ENCODE assay signal across 12 cellular contexts in genomic region chr2:174595415-174595814, GRCh38. TPM values are rescaled to one million over a fixed set of nuclear protein-coding genes. Genes with fewer than 3 reads are reported as not detected.
DNase-seq lines count a peak whose midpoint lies in the region; ATAC-seq and TF ChIP-seq lines count a peak whose summit lies in the region.
"Had no signal": no experiment of that assay in that cellular context is flagged by ENCODE, and none has a peak within 500 bp of the region (broad histone marks: within the 10 kb centered on the region; RNA-seq: fewer than 3 reads in every experiment).

No MANE protein-coding gene starts in this region.

- H3K9me3 Mint-ChIP-seq in activated CD8-positive, alpha-beta memory T cell treated with anti-CD3 and anti-CD28 coated beads, Interleukin-2, amount 10 ng/mL, durations not matched to agents 7 days and 5 days (ENCODE audit: low read depth) = no peaks in the 10 kb centered on the region

- H3K36me3 ChIP-seq in Peyer's patch (no peaks in the 10 kb centered on the region), suprapubic skin (no peaks in the 10 kb centered on the region)

- H3K4me3 ChIP-seq in Peyer's patch (peak overlapping the region; percentile 38 to 45 (median 40)), suprapubic skin (peak overlapping the region; percentile 27)

- H3K36me3 Mint-ChIP-seq in activated CD8-positive, alpha-beta memory T cell treated with anti-CD3 and anti-CD28 coated beads, Interleukin-2, amount 10 ng/mL, durations not matched to agents 7 days and 5 days = peaks cover 73% of the 10 kb centered on the region

- WGBS in suprapubic skin = 70% methylated on average over 3 of the region's 3 CpGs

- no peak for DNase-seq in activated CD8-positive, alpha-beta memory T cell treated with anti-CD3 and anti-CD28 coated beads, Interleukin-2, amount 10 ng/mL, durations not matched to agents 7 days and 5 days
- DNase-seq in activated CD8-positive, alpha-beta memory T cell treated with anti-CD3 and anti-CD28 coated beads for 24 hours = no peak
- DNase-seq in Peyer's patch (no peak), erythroblast (lab: John Stamatoyannopoulos, UW) (peak; percentile 9 to 29), suprapubic skin (ENCODE audit: low spot score in 2 of 2) (no peak), NCI-H1930 (lab: John Stamatoyannopoulos, UW) (no peak), NCI-H526 treated with DMSO at 0.1 percent for 48 hours (lab: John Stamatoyannopoulos, UW) (no peak)
- DNase-seq: ACHN; left cardiac atrium; stimulated activated CD4-positive, alpha-beta T cell treated with anti-CD3 and anti-CD28 coated beads, Interleukin-4, amount 100 ng/mL, for 1 hour had no signal

- no peak for ATAC-seq in activated CD8-positive, alpha-beta memory T cell treated with anti-CD3 and anti-CD28 coated beads, Interleukin-2, amount 10 ng/mL, durations not matched to agents 7 days and 5 days
- no peak for ATAC-seq in GM18907 (IDR thresholded peaks at IDR 0.05; ENCODE audit: unreplicated experiment)
- ATAC-seq: left cardiac atrium had no signal

- CTCF ChIA-PET in activated CD8-positive, alpha-beta memory T cell treated with anti-CD3 and anti-CD28 coated beads, Interleukin-2, amount 10 ng/mL, durations not matched to agents 7 days and 5 days (lab: Charles Lee) = interaction anchor here (0.9 to 5.8 kb wide), 9 partner anchors 8 to 102 kb away, joined by 3 to 70 read pairs (median 5); no protein-coding TSS in a partner anchor

- H3K27ac Mint-ChIP-seq in activated CD8-positive, alpha-beta memory T cell treated with anti-CD3 and anti-CD28 coated beads, Interleukin-2, amount 10 ng/mL, durations not matched to agents 7 days and 5 days = peak overlapping the region; percentile 95

- no peak for TF ChIP-seq CTCF in Peyer's patch (IDR thresholded peaks at IDR 0.05)
- TF ChIP-seq CTCF in suprapubic skin (IDR thresholded peaks at IDR 0.05) = no peak

- peak overlapping the region; percentile 91 for H3K4me3 Mint-ChIP-seq in activated CD8-positive, alpha-beta memory T cell treated with anti-CD3 and anti-CD28 coated beads, Interleukin-2, amount 10 ng/mL, durations not matched to agents 7 days and 5 days

- H3K4me1 ChIP-seq in Peyer's patch (peaks cover 0 to 23% (median 9%) of the 10 kb centered on the region in 4 donors), suprapubic skin (peaks cover 22% of the 10 kb centered on the region)

- no peaks in the 10 kb centered on the region for H3K27me3 Mint-ChIP-seq in activated CD8-positive, alpha-beta memory T cell treated with anti-CD3 and anti-CD28 coated beads, Interleukin-2, amount 10 ng/mL, durations not matched to agents 7 days and 5 days

- no peak for TF ChIP-seq POLR2A in Peyer's patch (IDR thresholded peaks at IDR 0.05)
- no peak for TF ChIP-seq POLR2A in erythroblast (IDR thresholded peaks at IDR 0.05; ENCODE audit: low read length)
- no peak for TF ChIP-seq POLR2A in suprapubic skin (IDR thresholded peaks at IDR 0.05)

- no peak for TF ChIP-seq EP300 in suprapubic skin (IDR thresholded peaks at IDR 0.05)

- H3K27me3 ChIP-seq in Peyer's patch (no peaks in the 10 kb centered on the region), suprapubic skin (no peaks in the 10 kb centered on the region)

- no peaks in the 10 kb centered on the region for H3K9me3 ChIP-seq in Peyer's patch
- H3K9me3 ChIP-seq in suprapubic skin = no peaks in the 10 kb centered on the region

- peaks cover 50% of the 10 kb centered on the region for H3K4me1 Mint-ChIP-seq in activated CD8-positive, alpha-beta memory T cell treated with anti-CD3 and anti-CD28 coated beads, Interleukin-2, amount 10 ng/mL, durations not matched to agents 7 days and 5 days

- peak overlapping the region; percentile 70 to 93 (median 83) for H3K27ac ChIP-seq in Peyer's patch
- H3K27ac ChIP-seq in suprapubic skin = peak overlapping the region; percentile 49
- H3K27ac ChIP-seq: epithelial cell of prostate had no signal

RNA-seq across cellular contexts. Expression of gene WIPF1, which starts 2.2 kb away (rescaled TPM):
- 100 to 1,000 TPM; 465 to 588 TPM for total RNA-seq in activated CD8-positive, alpha-beta memory T cell treated with anti-CD3 and anti-CD28 coated beads, Interleukin-2, amount 10 ng/mL, durations not matched to agents 7 days and 5 days
- total RNA-seq in Peyer's patch = 10 to 100 TPM in 3 of 4 donors, 1 to 10 TPM in 1; 7.4 to 81.7 (median 17.3) TPM
- total RNA-seq in suprapubic skin = 10 to 100 TPM in 1 of 4 donors, 1 to 10 TPM in 3; 4.8 to 21.8 (median 7.3) TPM

Comparison
In these comparisons a context has a peak if more than half of its experiments do, and no peak if none do; other contexts are left out.
1. DNase-seq: peak in erythroblast (2 of 2); none in activated CD8-positive, alpha-beta memory T cell treated with anti-CD3 and anti-CD28 coated beads, Interleukin-2, amount 10 ng/mL, durations not matched to agents 7 days and 5 days (single experiment), activated CD8-positive, alpha-beta memory T cell treated with anti-CD3 and anti-CD28 coated beads for 24 hours (single experiment), Peyer's patch (0 of 3), suprapubic skin (0 of 2), NCI-H1930 (0 of 2) and NCI-H526 treated with DMSO at 0.1 percent for 48 hours (single experiment).
2. RNA of gene WIPF1, which starts 2.2 kb away (total RNA-seq): 465 to 588 TPM in activated CD8-positive, alpha-beta memory T cell treated with anti-CD3 and anti-CD28 coated beads, Interleukin-2, amount 10 ng/mL, durations not matched to agents 7 days and 5 days; 7.4 to 81.7 TPM in Peyer's patch and 4.8 to 21.8 TPM in suprapubic skin; every median in the first group is over 4 times any median in the second.